ENCODE assay signal across 8 cellular contexts in the genomic region with DNA sequence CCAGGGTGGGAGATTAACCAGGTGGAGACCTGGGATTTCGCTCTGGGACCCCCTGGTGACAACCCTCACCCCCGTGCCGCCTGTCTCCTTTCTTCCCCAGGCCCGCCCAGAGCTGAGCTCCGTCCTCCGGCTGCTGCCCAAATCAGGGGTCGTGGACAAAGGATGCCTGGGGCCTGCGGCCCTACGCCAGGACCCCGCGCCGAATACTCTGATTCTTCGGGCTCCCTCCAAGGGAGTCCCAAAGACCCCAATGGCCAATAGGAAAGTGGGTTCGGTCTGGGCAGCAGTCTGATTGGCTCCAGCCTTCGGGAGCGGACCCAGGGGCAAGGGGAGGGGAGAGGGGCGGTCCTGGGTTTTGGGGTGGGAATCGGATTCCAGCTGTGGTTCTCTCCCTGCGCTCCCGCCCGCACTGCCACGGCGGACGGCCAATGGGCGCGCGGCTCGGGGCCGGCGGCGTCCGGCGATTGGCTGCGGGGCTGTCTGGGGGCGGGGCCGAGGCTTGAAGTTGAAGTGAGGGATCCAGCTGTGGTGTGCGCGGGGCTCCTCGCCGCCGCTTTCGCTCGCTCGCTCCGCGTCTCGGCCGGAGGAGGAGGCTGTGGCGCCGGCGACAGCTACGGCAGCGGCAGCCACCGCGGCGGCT. TPM values are rescaled to one million over a fixed set of nuclear protein-coding genes. Genes with fewer than 3 reads are reported as not detected.
A peak's percentile ranks its signal among the peaks of the same experiment; 100 is the strongest.
DNase-seq lines count a peak whose midpoint lies in the region; ATAC-seq and TF ChIP-seq lines count a peak whose summit lies in the region.

A gene (plus strand): TSS at position 531 of the 640 bp plus-strand sequence. CDS start 745 bp downstream, outside the sequence.

- peaks cover 0 to 51% (median 48%) of the 10 kb centered on the region in 4 donors for H3K4me1 ChIP-seq in sigmoid colon

- peaks cover 0 to 14% (median 5%) of the 10 kb centered on the region in 4 donors for H3K36me3 ChIP-seq in sigmoid colon

- peaks cover 27 to 74% (median 59%) of the 10 kb centered on the region in 3 donors for H3K27me3 ChIP-seq in sigmoid colon

- no peak for TF ChIP-seq POLR2A in sigmoid colon (IDR thresholded peaks at IDR 0.05)

- in situ Hi-C loops in astrocyte of the cerebellum (cut with HindIII; ENCODE audit: low sequenced_read_pairs), result loop anchor here (5.0 kb wide), 1 partner anchor 67 kb away; no protein-coding TSS in a partner anchor

- H3K4me3 ChIP-seq in astrocyte of the cerebellum (ENCODE audit: low read depth, low read length) (peak within 1 kb of the TSS; percentile 36), sigmoid colon (peak within 1 kb of the TSS; percentile 23 to 58 (median 50))

- TF ChIP-seq EP300 in sigmoid colon (IDR thresholded peaks at IDR 0.05), result no peak

- DNase-seq in NCI-H128 (lab: John Stamatoyannopoulos, UW; ENCODE audit: unreplicated experiment), result peak; percentile 24
- peak; percentile 82 for DNase-seq in T-helper 9 cell
- no peak for DNase-seq in astrocyte of the cerebellum (ENCODE audit: low read depth)
- DNase-seq in iPS DF 19.7 (ENCODE audit: low read depth, low spot score), result peak; percentile 93
- peak; percentile 95 for DNase-seq in sigmoid colon
- DNase-seq in cerebellar nuclear complex (lab: John Stamatoyannopoulos, UW), result no peak

- H3K27ac ChIP-seq in sigmoid colon, result peak within 1 kb of the TSS in 1 of 4 donors; percentile 42

- intact Hi-C loops in sigmoid colon (cut with DNase I), result no loop called here

- TF ChIP-seq CTCF in astrocyte of the cerebellum (IDR thresholded peaks at IDR 0.05; ENCODE audit: low read depth, low read length, missing control alignments) (no peak), sigmoid colon (IDR thresholded peaks at IDR 0.05) (no peak)

- 1% methylated on average over 56 of the region's 56 CpGs for WGBS in sigmoid colon, 2 donors

- no peaks in the 10 kb centered on the region for H3K9me3 ChIP-seq in sigmoid colon

- ATAC-seq in GM18498 (IDR thresholded peaks at IDR 0.05; ENCODE audit: unreplicated experiment), result peak; percentile 90
- peak; percentile 92 for ATAC-seq in HG02798 (IDR thresholded peaks at IDR 0.05; ENCODE audit: poor library complexity, unreplicated experiment)

RNA-seq across cellular contexts. Expression of the gene that starts here (rescaled TPM):
- 1 to 10 TPM in 1 of 4 donors, under 1 TPM in 3; 0.33 to 1.4 (median 0.59) TPM for total RNA-seq in sigmoid colon
- polyA plus RNA-seq in sigmoid colon, result under 1 TPM in 2 of 3 donors, not detected in 1; under 0.01 to 0.20 TPM

Comparison
In these comparisons a context has a peak if more than half of its experiments do, and no peak if none do; other contexts are left out.
1. DNase-seq: peak in NCI-H128 (single experiment), T-helper 9 cell (single experiment), iPS DF 19.7 (single experiment) and sigmoid colon (single experiment); none in astrocyte of the cerebellum (single experiment) and cerebellar nuclear complex (0 of 2).